Comparison of ENCODE assay signal across 8 cellular contexts in genomic region chr3:169813757-169814517, GRCh38. TPM values are rescaled to one million over a fixed set of nuclear protein-coding genes. Genes with fewer than 3 reads are reported as not detected.
DNase-seq lines count a peak whose midpoint lies in the region; ATAC-seq and TF ChIP-seq lines count a peak whose summit lies in the region.

No MANE protein-coding gene starts in this region.

- H3K4me1 ChIP-seq in duodenal mucosa (ENCODE audit: control insufficient read depth in 1 of 2, insufficient read depth in 2 of 2, low read length in 2 of 2) (peaks cover 0 to 22% of the 10 kb centered on the region in 2 donors), tibial nerve (peaks cover 0 to 26% (median 2%) of the 10 kb centered on the region in 4 donors)

- TF ChIP-seq CTCF in nephron progenitor cell (IDR thresholded peaks at IDR 0.05) (no peak), tibial nerve (IDR thresholded peaks at IDR 0.05) (peak in 4 of 5 experiments; percentile 8 to 42 (median 24))

- peak; percentile 92 for ATAC-seq in HG02642 (IDR thresholded peaks at IDR 0.05; ENCODE audit: poor library complexity, unreplicated experiment)

- H3K4me3 ChIP-seq in duodenal mucosa (ENCODE audit: low read depth in 1 of 2, low read length in 2 of 2) (peak overlapping the region; percentile 71 to 82), tibial nerve (peak overlapping the region; percentile 10 to 71 (median 42))

- H3K27ac ChIP-seq in duodenal mucosa (ENCODE audit: low read depth, low read length): no peak overlapping the region
- peak overlapping the region in 2 of 4 donors; percentile 17 to 80 for H3K27ac ChIP-seq in tibial nerve

- peak overlapping the region in 1 of 2 donors; percentile 79 for H3K9ac ChIP-seq in duodenal mucosa (ENCODE audit: low read depth in 1 of 2, low read length in 2 of 2)

- TF ChIP-seq POLR2A in GM15510 (IDR thresholded peaks at IDR 0.05; ENCODE audit: borderline replicate concordance, extremely low read depth, insufficient read length) (peak; percentile 16), tibial nerve (IDR thresholded peaks at IDR 0.05) (no peak)

- peak overlapping the region; percentile 21 for H3K27ac Mint-ChIP-seq in nephron progenitor cell

- no peak for TF ChIP-seq EP300 in tibial nerve (IDR thresholded peaks at IDR 0.05)

- H3K36me3 Mint-ChIP-seq in nephron progenitor cell (ENCODE audit: low read depth): no peaks in the 10 kb centered on the region

- H3K9me3 ChIP-seq in duodenal mucosa (ENCODE audit: control insufficient read depth in 1 of 2, low read length in 2 of 2) (peaks cover 7 to 8% of the 10 kb centered on the region in 2 donors), tibial nerve (peaks cover 0 to 11% (median 3%) of the 10 kb centered on the region in 4 donors)

- 57 to 66% methylated on average over 26 to 27 of the region's 27 CpGs for WGBS in tibial nerve, 2 donors

- H3K9me3 Mint-ChIP-seq in nephron progenitor cell: peaks cover 40% of the 10 kb centered on the region

- H3K36me3 ChIP-seq in duodenal mucosa (ENCODE audit: control insufficient read depth in 1 of 2, insufficient read depth in 2 of 2, low read length in 2 of 2) (no peaks in the 10 kb centered on the region), tibial nerve (no peaks in the 10 kb centered on the region)

- peaks cover 9% of the 10 kb centered on the region for H3K27me3 Mint-ChIP-seq in nephron progenitor cell (ENCODE audit: low read depth, poor library complexity)

- DNase-seq in NCI-H146 treated with DMSO at 0.1 percent for 48 hours (lab: John Stamatoyannopoulos, UW; ENCODE audit: unreplicated experiment): peak; percentile 68
- DNase-seq in activated CD4-positive, alpha-beta T cell treated with anti-CD3 and anti-CD28 coated beads for 24 hours (ENCODE audit: low read depth in 2 of 2): peak; percentile 46 to 58
- no peak for DNase-seq in nephron progenitor cell
- peak in 1 of 2 donors; percentile 8 for DNase-seq in tibial nerve (ENCODE audit: low spot score in 2 of 2)
- DNase-seq in UCSD-AML1 (lab: John Stamatoyannopoulos, UW; ENCODE audit: unreplicated experiment): no peak

- peaks cover 19% of the 10 kb centered on the region for H3K4me1 Mint-ChIP-seq in nephron progenitor cell

- H3K27me3 ChIP-seq in duodenal mucosa (ENCODE audit: control insufficient read depth in 1 of 2, insufficient read depth in 2 of 2, low read length in 2 of 2) (no peaks in the 10 kb centered on the region), tibial nerve (no peaks in the 10 kb centered on the region)

- peak overlapping the region; percentile 84 for H3K4me3 Mint-ChIP-seq in nephron progenitor cell

RNA-seq across cellular contexts. Expression of gene LRRC34, which starts 1.2 kb away (rescaled TPM):
- total RNA-seq in tibial nerve: 10 to 100 TPM in 1 of 4 donors, 1 to 10 TPM in 3; 2.5 to 10.3 (median 4.6) TPM

RNA-seq across cellular contexts. Expression of gene LRRIQ4, which starts 1.3 kb away (rescaled TPM):
- total RNA-seq in tibial nerve: not detected

RNA-seq across cellular contexts. Expression of gene MYNN, which starts 40.7 kb away (rescaled TPM):
- 10 to 100 TPM; 10.8 to 24.3 (median 16.8) TPM for total RNA-seq in tibial nerve

RNA-seq across cellular contexts. Expression of gene ACTRT3, which starts 44.6 kb away (rescaled TPM):
- total RNA-seq in tibial nerve: 1 to 10 TPM in 3 of 4 donors, under 1 TPM in 1; 0.78 to 3.9 (median 2.5) TPM

RNA-seq across cellular contexts. Expression of gene TERC, which starts 49.1 kb away (rescaled TPM):
- total RNA-seq in tibial nerve: 100 to 1,000 TPM; 110 to 241 (median 179) TPM

Comparison
In these comparisons a context has a peak if more than half of its experiments do, and no peak if none do; other contexts are left out.
1. DNase-seq: peak in NCI-H146 treated with DMSO at 0.1 percent for 48 hours (single experiment) and activated CD4-positive, alpha-beta T cell treated with anti-CD3 and anti-CD28 coated beads for 24 hours (2 of 2); none in nephron progenitor cell (single experiment) and UCSD-AML1 (single experiment).